In the genomic region with DNA sequence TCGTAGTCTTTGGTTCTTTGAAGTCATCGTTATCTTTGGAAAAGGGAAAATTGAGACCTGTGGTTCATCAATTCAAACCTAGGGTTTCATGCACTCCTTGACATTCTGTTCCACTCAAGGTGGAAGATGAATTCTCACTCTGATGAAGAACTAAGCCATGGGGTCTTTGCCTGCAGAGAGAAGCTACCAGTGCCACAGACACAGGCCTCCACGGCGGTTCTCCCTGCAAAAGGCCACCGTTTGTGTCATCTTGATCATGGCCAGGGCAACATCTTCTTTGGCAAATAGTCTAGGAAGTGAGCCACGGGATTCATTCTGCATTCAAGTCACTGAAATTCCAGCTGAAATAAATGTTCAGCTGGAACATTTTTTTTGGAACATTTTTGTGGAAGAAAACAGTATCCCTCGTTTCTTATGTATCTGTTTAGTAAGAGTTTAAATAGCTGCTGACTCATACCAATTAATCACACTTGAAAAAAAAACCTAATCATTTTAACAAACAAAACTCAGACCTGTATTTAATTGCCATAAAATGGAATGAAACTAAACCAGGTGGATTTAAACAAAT, we compare ENCODE assay signal across 23 cellular contexts.
"Had no signal": no experiment of that assay in that cellular context is flagged by ENCODE, and none has a peak within 500 bp of the region (broad histone marks: within the 10 kb centered on the region; RNA-seq: fewer than 3 reads in every experiment).

No MANE protein-coding gene starts in this region.

- H3K9me3 ChIP-seq: stomach, suprapubic skin had no signal

- H3K27ac ChIP-seq: right atrium auricular region, stomach, tibial nerve had no signal

- H3K27me3 ChIP-seq: right atrium auricular region, stomach, suprapubic skin, tibial nerve had no signal

- DNase-seq: activated CD4-positive, alpha-beta memory T cell treated with anti-CD3 and anti-CD28 coated beads, Interleukin-2, amount 10 ng/mL, durations not matched to agents 7 days and 5 days; activated CD4-positive, alpha-beta T cell treated with anti-CD3 and anti-CD28 coated beads for 1 hour; activated CD4-positive, alpha-beta T cell treated with anti-CD3 and anti-CD28 coated beads, Interleukin-2, amount 10 ng/mL, durations not matched to agents 7 days and 5 days; activated gamma-delta T cell treated with Interleukin-2 at 50 U/mL for 16 hours; activated naive CD4-positive, alpha-beta T cell treated with anti-CD3 and anti-CD28 coated beads, Interleukin-2, amount 50 U/mL, for 16 hours; activated T-cell treated with anti-CD3 and anti-CD28 coated beads, Interleukin-2, amount 50 U/mL, for 4 hours; amygdala; central memory CD4-positive, alpha-beta T cell; head of caudate nucleus; hippocampal formation; immature natural killer cell; midbrain; naive thymus-derived CD8-positive, alpha-beta T cell; occipital lobe; stimulated activated CD4-positive, alpha-beta T cell treated with anti-CD3 and anti-CD28 coated beads, Interleukin-15, amount 100 ng/mL, for 24 hours; stimulated activated CD4-positive, alpha-beta T cell treated with anti-CD3 and anti-CD28 coated beads, Interleukin-2, amount 100 ng/mL, for 24 hours; stimulated activated naive B cell treated with anti-CD40 and anti-IgM and Interleukin-4, amounts not matched to agents 10 μg/mL and 1 μg/mL and 100 μg/mL, for 72 hours; stomach; T-helper 2 cell had no signal

- H3K4me3 ChIP-seq: right atrium auricular region, stomach, suprapubic skin, tibial nerve had no signal

- ATAC-seq: activated T-cell treated with anti-CD3 and anti-CD28 coated beads, Interleukin-2, amount 50 U/mL, for 4 hours; activated T-helper 17 cell treated with anti-CD3 and anti-CD28 coated beads, Interleukin-2, amount 50 U/mL, for 72 hours; naive thymus-derived CD8-positive, alpha-beta T cell; stimulated activated naive B cell treated with anti-CD40 and anti-IgM and Interleukin-4, amounts not matched to agents 10 μg/mL and 1 μg/mL and 100 μg/mL, for 72 hours had no signal

- H3K4me1 ChIP-seq: tibial nerve had no signal

- H3K36me3 ChIP-seq: right atrium auricular region, stomach, suprapubic skin, tibial nerve had no signal
